Comparison of ENCODE assay signal across 13 cellular contexts in the genomic region with DNA sequence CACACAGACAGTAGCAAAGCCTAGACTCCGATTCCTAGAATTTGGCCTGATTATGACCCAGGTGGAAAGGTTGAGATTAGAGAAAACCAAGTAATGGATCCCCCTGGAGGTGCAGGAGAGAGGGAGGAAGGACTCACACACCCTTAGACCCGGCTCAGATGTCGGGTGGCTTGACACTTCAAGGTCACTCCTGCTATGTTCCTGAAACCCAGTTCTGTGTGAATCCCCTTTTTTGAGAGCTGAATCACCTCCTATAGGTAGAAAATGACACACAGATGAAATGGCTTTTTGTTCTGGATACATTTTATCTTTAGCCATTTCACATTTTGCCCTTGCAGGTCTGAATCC.
DNase-seq lines count a peak whose midpoint lies in the region; ATAC-seq and TF ChIP-seq lines count a peak whose summit lies in the region.
"Had no signal": no experiment of that assay in that cellular context is flagged by ENCODE, and none has a peak within 500 bp of the region (broad histone marks: within the 10 kb centered on the region; RNA-seq: fewer than 3 reads in every experiment).

No MANE protein-coding gene starts in this region.

- H3K27me3 ChIP-seq in GM23248 (replicated peaks; ENCODE audit: insufficient read depth) (no peaks in the 10 kb centered on the region), suprapubic skin (no peaks in the 10 kb centered on the region)

- H3K27ac Mint-ChIP-seq in MCF 10A (ENCODE audit: low read depth, unreplicated experiment) (peak overlapping the region; percentile 69), memory B cell (peak overlapping the region; percentile 11)
- H3K27ac Mint-ChIP-seq in stimulated activated effector memory CD8-positive, alpha-beta T cell treated with anti-CD3 and anti-CD28 coated beads, Interleukin-12 subunit alpha, Interleukin-12 subunit beta, amount 100 ng/mL, for 72 hours = no peak overlapping the region

- H3K9me3 ChIP-seq in GM23248 (ENCODE audit: low read depth) (no peaks in the 10 kb centered on the region), suprapubic skin (no peaks in the 10 kb centered on the region)

- ATAC-seq in memory B cell (ENCODE audit: low read depth) = no peak
- no peak for ATAC-seq in HG02571 (IDR thresholded peaks at IDR 0.05; ENCODE audit: unreplicated experiment)
- no peak for ATAC-seq in stimulated activated effector memory CD8-positive, alpha-beta T cell treated with anti-CD3 and anti-CD28 coated beads, Interleukin-12 subunit alpha, Interleukin-12 subunit beta, amount 100 ng/mL, for 72 hours
- ATAC-seq in HG03175 (IDR thresholded peaks at IDR 0.05; ENCODE audit: unreplicated experiment) = no peak

- peaks cover 14% of the 10 kb centered on the region for H3K4me1 ChIP-seq in GM23248 (ENCODE audit: insufficient read depth)
- H3K4me1 ChIP-seq in suprapubic skin = peaks cover 15% of the 10 kb centered on the region

- H3K4me3 ChIP-seq in GM23248 = peak overlapping the region; percentile 60
- H3K4me3 ChIP-seq in suprapubic skin = peak overlapping the region; percentile 15

- H4K20me1 ChIP-seq in GM23248 (ENCODE audit: insufficient read depth) = no peaks in the 10 kb centered on the region

- H3K4me1 Mint-ChIP-seq in MCF 10A (ENCODE audit: insufficient read depth, unreplicated experiment) = peaks cover 9% of the 10 kb centered on the region
- H3K4me1 Mint-ChIP-seq in memory B cell = peaks cover 3% of the 10 kb centered on the region
- H3K4me1 Mint-ChIP-seq in stimulated activated effector memory CD8-positive, alpha-beta T cell treated with anti-CD3 and anti-CD28 coated beads, Interleukin-12 subunit alpha, Interleukin-12 subunit beta, amount 100 ng/mL, for 72 hours = no peaks in the 10 kb centered on the region

- no peaks in the 10 kb centered on the region for H3K9me2 ChIP-seq in GM23248 (ENCODE audit: insufficient read depth)

- WGBS in GM23248 (ENCODE audit: low coverage in 1 of 2, low lambda C conversion rate in 2 of 2, missing lambda C conversion rate in 2 of 2), 2 experiments = 4 to 15% methylated on average over 3 of the region's 3 CpGs
- WGBS in suprapubic skin = 49% methylated on average over 3 of the region's 3 CpGs

- BruUV-seq in MCF 10A (replicated peaks; lab: Mats Ljungman, UMichigan) = no TSS peak

- H3K4me3 Mint-ChIP-seq in MCF 10A (ENCODE audit: unreplicated experiment) (no peak overlapping the region), memory B cell (no peak overlapping the region)
- H3K4me3 Mint-ChIP-seq in stimulated activated effector memory CD8-positive, alpha-beta T cell treated with anti-CD3 and anti-CD28 coated beads, Interleukin-12 subunit alpha, Interleukin-12 subunit beta, amount 100 ng/mL, for 72 hours = no peak overlapping the region

- peaks cover 12% of the 10 kb centered on the region for H3F3A ChIP-seq in GM23248 (ENCODE audit: insufficient read depth)

- CTCF ChIA-PET in MCF 10A (lab: Yijun Ruan, JAX) = interaction anchor here (1.0 to 1.5 kb wide), 2 partner anchors 12 to 88 kb away, joined by 3 read pairs; no protein-coding TSS in a partner anchor

- H3K4me2 ChIP-seq in GM23248 (ENCODE audit: unreplicated experiment) = peak overlapping the region; percentile 73

- DNase-seq in GM23248 (no peak), MCF 10A (ENCODE audit: unreplicated experiment) (no peak), memory B cell (ENCODE audit: low spot score in 2 of 2) (no peak), suprapubic skin (ENCODE audit: low spot score in 2 of 2) (no peak)
- no peak for DNase-seq in stimulated activated effector memory CD8-positive, alpha-beta T cell treated with anti-CD3 and anti-CD28 coated beads, Interleukin-12 subunit alpha, Interleukin-12 subunit beta, amount 100 ng/mL, for 72 hours (ENCODE audit: low spot score in 2 of 2)
- no peak for DNase-seq in stimulated activated CD4-positive, alpha-beta T cell treated with anti-CD3 and anti-CD28 coated beads, Interleukin-15, amount 100 ng/mL, for 24 hours
- DNase-seq: DMS153; H7; NCI-H2081; SHP77; stimulated activated CD4-positive, alpha-beta T cell treated with anti-CD3 and anti-CD28 coated beads, Interleukin-4, amount 100 ng/mL, for 4 hours had no signal

- H3K36me3 ChIP-seq in GM23248 (ENCODE audit: low read depth) (no peaks in the 10 kb centered on the region), suprapubic skin (no peaks in the 10 kb centered on the region)

- H3K27ac ChIP-seq in GM23248 = peak overlapping the region; percentile 82
- peak overlapping the region; percentile 52 for H3K27ac ChIP-seq in suprapubic skin

- no peak for TF ChIP-seq CTCF in MCF 10A (IDR thresholded peaks at IDR 0.05; ENCODE audit: unreplicated experiment)
- no peak for TF ChIP-seq CTCF in suprapubic skin (IDR thresholded peaks at IDR 0.05)

- no peaks in the 10 kb centered on the region for H3K36me3 Mint-ChIP-seq in MCF 10A (ENCODE audit: insufficient read depth, unreplicated experiment)
- no peaks in the 10 kb centered on the region for H3K36me3 Mint-ChIP-seq in memory B cell
- H3K36me3 Mint-ChIP-seq in stimulated activated effector memory CD8-positive, alpha-beta T cell treated with anti-CD3 and anti-CD28 coated beads, Interleukin-12 subunit alpha, Interleukin-12 subunit beta, amount 100 ng/mL, for 72 hours = no peaks in the 10 kb centered on the region

- H3K9ac ChIP-seq in GM23248 = peak overlapping the region; percentile 76

- TF ChIP-seq POLR2A in suprapubic skin (IDR thresholded peaks at IDR 0.05) = no peak

- H3K9me3 Mint-ChIP-seq in MCF 10A (ENCODE audit: unreplicated experiment) = no peaks in the 10 kb centered on the region
- H3K9me3 Mint-ChIP-seq in memory B cell = peaks cover 2% of the 10 kb centered on the region
- no peaks in the 10 kb centered on the region for H3K9me3 Mint-ChIP-seq in stimulated activated effector memory CD8-positive, alpha-beta T cell treated with anti-CD3 and anti-CD28 coated beads, Interleukin-12 subunit alpha, Interleukin-12 subunit beta, amount 100 ng/mL, for 72 hours

- no peaks in the 10 kb centered on the region for H3K27me3 Mint-ChIP-seq in MCF 10A (ENCODE audit: insufficient read depth, unreplicated experiment)
- peaks cover 3% of the 10 kb centered on the region for H3K27me3 Mint-ChIP-seq in memory B cell

- H3K79me2 ChIP-seq in GM23248 (ENCODE audit: insufficient read depth) = no peaks in the 10 kb centered on the region

- POLR2A ChIA-PET in MCF 10A (lab: Yijun Ruan, JAX) = interaction anchor here (0.7 to 2.0 kb wide), 2 partner anchors 9 to 28 kb away, joined by 3 to 8 read pairs; no protein-coding TSS in a partner anchor

- TF ChIP-seq EP300 in suprapubic skin (IDR thresholded peaks at IDR 0.05) = no peak

- in situ Hi-C loops in GM23248 (cut with MboI) = no loop called here

- H2AFZ ChIP-seq in GM23248 = peak overlapping the region; percentile 79

- intact Hi-C loops in MCF 10A (cut with micrococcal nuclease) = no loop called here
